ENCODE assay signal across 1 cellular context in the genomic region with DNA sequence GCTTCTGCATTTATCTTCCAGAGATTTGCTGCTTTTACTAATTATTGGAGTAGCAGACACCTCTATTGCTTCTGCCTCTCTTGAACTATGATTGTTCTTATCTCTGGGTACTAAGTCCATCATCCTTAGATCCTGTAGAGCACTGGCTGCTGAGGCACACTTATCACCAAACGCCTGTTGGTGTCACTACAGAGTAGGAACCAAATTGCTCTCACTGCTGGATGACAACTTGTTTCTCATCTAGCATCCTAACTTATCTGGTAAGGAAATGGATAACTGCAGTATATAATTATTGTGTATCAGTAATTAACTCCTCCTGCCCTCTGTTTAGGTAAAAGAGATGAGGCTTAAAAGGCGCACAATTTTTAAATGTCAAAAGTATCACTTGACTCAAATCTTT.
TF ChIP-seq lines count a peak whose summit lies in the region.

No MANE protein-coding gene starts in this region.

TF ChIP-seq in WTC11, 78 proteins besides CTCF, POLR2A, EP300 and RAD21 (continued from another document):
- TF ChIP-seq, protein P1, sequence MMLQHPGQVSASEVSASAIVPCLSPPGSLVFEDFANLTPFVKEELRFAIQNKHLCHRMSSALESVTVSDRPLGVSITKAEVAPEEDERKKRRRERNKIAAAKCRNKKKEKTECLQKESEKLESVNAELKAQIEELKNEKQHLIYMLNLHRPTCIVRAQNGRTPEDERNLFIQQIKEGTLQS (CRISPR knock-in tag; conservative IDR thresholded peaks at IDR 0.05): no peak
- no peak for TF ChIP-seq GABPB1 (CRISPR knock-in tag; IDR thresholded peaks at IDR 0.05)
- no peak for TF ChIP-seq ZNF121 (CRISPR knock-in tag; IDR thresholded peaks at IDR 0.05)
TF ChIP-seq in WTC11: peak in this region for 0.
